In the genomic region with DNA sequence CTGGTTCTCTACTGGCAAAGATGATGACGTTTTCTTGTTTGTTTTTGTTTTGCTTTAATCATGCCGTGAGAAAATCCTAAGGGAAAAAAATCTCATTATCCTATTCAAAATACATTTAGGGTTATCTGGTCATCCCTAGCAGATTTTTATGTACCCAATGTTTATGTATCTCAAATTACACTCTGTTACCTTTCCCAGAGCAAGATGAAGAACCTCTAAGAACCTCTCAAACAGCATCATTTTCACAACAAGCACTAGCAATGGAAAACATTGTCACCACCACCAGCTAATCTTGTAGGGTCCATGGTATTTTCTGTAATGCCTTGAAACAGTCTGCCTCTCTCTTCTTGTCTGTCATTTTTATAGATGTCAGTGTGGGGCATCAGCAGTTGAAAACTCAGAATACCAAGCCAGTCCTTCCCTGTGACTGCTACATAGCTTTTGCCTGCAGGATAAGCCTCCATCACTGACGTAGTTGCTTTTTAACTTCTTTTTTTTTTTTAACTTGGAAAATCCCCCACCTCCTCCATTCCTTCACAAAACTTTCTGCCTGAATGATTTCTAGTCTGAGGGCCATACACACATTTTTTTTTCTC, we compare ENCODE assay signal across 1 cellular context.
TF ChIP-seq lines count a peak whose summit lies in the region.

No MANE protein-coding gene starts in this region.

TF ChIP-seq in H1, 55 proteins besides CTCF, POLR2A, EP300 and RAD21 (continued from another document):
- TF ChIP-seq, protein P1, sequence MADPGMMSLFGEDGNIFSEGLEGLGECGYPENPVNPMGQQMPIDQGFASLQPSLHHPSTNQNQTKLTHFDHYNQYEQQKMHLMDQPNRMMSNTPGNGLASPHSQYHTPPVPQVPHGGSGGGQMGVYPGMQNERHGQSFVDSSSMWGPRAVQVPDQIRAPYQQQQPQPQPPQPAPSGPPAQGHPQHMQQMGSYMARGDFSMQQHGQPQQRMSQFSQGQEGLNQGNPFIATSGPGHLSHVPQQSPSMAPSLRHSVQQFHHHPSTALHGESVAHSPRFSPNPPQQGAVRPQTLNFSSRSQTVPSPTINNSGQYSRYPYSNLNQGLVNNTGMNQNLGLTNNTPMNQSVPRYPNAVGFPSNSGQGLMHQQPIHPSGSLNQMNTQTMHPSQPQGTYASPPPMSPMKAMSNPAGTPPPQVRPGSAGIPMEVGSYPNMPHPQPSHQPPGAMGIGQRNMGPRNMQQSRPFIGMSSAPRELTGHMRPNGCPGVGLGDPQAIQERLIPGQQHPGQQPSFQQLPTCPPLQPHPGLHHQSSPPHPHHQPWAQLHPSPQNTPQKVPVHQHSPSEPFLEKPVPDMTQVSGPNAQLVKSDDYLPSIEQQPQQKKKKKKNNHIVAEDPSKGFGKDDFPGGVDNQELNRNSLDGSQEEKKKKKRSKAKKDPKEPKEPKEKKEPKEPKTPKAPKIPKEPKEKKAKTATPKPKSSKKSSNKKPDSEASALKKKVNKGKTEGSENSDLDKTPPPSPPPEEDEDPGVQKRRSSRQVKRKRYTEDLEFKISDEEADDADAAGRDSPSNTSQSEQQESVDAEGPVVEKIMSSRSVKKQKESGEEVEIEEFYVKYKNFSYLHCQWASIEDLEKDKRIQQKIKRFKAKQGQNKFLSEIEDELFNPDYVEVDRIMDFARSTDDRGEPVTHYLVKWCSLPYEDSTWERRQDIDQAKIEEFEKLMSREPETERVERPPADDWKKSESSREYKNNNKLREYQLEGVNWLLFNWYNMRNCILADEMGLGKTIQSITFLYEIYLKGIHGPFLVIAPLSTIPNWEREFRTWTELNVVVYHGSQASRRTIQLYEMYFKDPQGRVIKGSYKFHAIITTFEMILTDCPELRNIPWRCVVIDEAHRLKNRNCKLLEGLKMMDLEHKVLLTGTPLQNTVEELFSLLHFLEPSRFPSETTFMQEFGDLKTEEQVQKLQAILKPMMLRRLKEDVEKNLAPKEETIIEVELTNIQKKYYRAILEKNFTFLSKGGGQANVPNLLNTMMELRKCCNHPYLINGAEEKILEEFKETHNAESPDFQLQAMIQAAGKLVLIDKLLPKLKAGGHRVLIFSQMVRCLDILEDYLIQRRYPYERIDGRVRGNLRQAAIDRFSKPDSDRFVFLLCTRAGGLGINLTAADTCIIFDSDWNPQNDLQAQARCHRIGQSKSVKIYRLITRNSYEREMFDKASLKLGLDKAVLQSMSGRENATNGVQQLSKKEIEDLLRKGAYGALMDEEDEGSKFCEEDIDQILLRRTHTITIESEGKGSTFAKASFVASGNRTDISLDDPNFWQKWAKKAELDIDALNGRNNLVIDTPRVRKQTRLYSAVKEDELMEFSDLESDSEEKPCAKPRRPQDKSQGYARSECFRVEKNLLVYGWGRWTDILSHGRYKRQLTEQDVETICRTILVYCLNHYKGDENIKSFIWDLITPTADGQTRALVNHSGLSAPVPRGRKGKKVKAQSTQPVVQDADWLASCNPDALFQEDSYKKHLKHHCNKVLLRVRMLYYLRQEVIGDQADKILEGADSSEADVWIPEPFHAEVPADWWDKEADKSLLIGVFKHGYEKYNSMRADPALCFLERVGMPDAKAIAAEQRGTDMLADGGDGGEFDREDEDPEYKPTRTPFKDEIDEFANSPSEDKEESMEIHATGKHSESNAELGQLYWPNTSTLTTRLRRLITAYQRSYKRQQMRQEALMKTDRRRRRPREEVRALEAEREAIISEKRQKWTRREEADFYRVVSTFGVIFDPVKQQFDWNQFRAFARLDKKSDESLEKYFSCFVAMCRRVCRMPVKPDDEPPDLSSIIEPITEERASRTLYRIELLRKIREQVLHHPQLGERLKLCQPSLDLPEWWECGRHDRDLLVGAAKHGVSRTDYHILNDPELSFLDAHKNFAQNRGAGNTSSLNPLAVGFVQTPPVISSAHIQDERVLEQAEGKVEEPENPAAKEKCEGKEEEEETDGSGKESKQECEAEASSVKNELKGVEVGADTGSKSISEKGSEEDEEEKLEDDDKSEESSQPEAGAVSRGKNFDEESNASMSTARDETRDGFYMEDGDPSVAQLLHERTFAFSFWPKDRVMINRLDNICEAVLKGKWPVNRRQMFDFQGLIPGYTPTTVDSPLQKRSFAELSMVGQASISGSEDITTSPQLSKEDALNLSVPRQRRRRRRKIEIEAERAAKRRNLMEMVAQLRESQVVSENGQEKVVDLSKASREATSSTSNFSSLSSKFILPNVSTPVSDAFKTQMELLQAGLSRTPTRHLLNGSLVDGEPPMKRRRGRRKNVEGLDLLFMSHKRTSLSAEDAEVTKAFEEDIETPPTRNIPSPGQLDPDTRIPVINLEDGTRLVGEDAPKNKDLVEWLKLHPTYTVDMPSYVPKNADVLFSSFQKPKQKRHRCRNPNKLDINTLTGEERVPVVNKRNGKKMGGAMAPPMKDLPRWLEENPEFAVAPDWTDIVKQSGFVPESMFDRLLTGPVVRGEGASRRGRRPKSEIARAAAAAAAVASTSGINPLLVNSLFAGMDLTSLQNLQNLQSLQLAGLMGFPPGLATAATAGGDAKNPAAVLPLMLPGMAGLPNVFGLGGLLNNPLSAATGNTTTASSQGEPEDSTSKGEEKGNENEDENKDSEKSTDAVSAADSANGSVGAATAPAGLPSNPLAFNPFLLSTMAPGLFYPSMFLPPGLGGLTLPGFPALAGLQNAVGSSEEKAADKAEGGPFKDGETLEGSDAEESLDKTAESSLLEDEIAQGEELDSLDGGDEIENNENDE (IDR thresholded peaks at IDR 0.05; ENCODE audit: insufficient replicate concordance, low read length), result no peak
